In the genomic region with DNA sequence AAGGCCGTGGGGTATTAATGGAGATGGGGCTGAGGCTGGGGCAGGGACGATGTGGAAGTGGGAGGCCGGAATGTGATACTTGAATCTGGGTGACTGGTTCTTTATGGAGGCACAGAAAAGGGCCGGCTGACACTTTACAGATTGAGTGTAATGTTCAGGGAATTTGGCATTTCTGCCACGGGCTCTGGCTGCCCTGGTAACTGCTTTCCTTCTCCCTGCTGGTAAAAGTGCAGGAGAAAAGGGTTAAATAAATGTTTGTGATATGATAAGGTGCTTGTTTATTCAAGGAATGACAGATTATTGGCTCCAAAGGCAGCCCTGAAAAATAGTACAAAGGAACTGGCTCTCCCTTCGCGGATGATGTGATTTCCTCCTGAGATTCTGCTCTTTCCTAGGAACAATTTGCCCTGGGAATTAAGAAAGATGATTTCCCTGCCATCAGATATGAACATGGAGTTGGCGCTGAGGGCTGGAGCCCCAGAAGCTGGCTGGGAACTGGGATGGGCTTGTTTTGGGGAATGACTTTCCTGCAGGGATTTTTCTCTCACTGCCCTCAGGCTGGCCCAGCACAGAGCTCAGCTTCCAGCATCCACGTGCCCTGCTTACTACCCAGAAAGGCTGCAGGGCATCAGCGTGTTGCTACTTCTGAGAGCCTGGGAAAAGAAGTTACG, we compare ENCODE assay signal across 13 cellular contexts. TPM values are rescaled to one million over a fixed set of nuclear protein-coding genes. Genes with fewer than 3 reads are reported as not detected.
DNase-seq lines count a peak whose midpoint lies in the region; ATAC-seq and TF ChIP-seq lines count a peak whose summit lies in the region.
"Had no signal": no experiment of that assay in that cellular context is flagged by ENCODE, and none has a peak within 500 bp of the region (broad histone marks: within the 10 kb centered on the region; RNA-seq: fewer than 3 reads in every experiment).

No MANE protein-coding gene starts in this region.

- H3K4me1 Mint-ChIP-seq in osteocyte (ENCODE audit: unreplicated experiment): peaks cover 68% of the 10 kb centered on the region

- no peak overlapping the region for H3K4me3 ChIP-seq in heart left ventricle
- H3K4me3 ChIP-seq in transverse colon: no peak overlapping the region
- H3K4me3 ChIP-seq: prostate gland had no signal

- H3K36me3 Mint-ChIP-seq in osteocyte (ENCODE audit: unreplicated experiment): no peaks in the 10 kb centered on the region

- intact Hi-C loops in heart left ventricle (cut with DNase I) (loop anchor here in 8 of 10 donors (2.0 to 10.0 kb wide), 10 partner anchors 77 to 303 kb away; a partner anchor contains a TSS), transverse colon (cut with DNase I; ENCODE audit: low total_unique reads) (no loop called here)

- H3K4me1 ChIP-seq in heart left ventricle (peaks cover 0 to 60% (median 49%) of the 10 kb centered on the region in 12 donors), transverse colon (peaks cover 7 to 41% (median 16%) of the 10 kb centered on the region in 4 donors)

- H3K27me3 ChIP-seq in heart left ventricle (no peaks in the 10 kb centered on the region), transverse colon (no peaks in the 10 kb centered on the region)

- TF ChIP-seq CTCF in C4-2B (conservative IDR thresholded peaks at IDR 0.05) (no peak), VCaP (conservative IDR thresholded peaks at IDR 0.05) (no peak), heart left ventricle (IDR thresholded peaks at IDR 0.05) (no peak), osteocyte (IDR thresholded peaks at IDR 0.05) (no peak), transverse colon (IDR thresholded peaks at IDR 0.05) (no peak)

- H3K36me3 ChIP-seq in heart left ventricle (no peaks in the 10 kb centered on the region), transverse colon (no peaks in the 10 kb centered on the region)
- H3K36me3 ChIP-seq: prostate gland had no signal

- in situ Hi-C loops in transverse colon (cut with MboI; ENCODE audit: low pct_ligation_motif_present in 1 of 4, low pct_unique_long_range_greater_than_20kb in 1 of 4, low sequenced_read_pairs in 3 of 4): loop anchor here in 1 of 4 donors (25.0 kb wide), 1 partner anchor 92 kb away; no protein-coding TSS in a partner anchor

- no peaks in the 10 kb centered on the region for H3K9me3 Mint-ChIP-seq in osteocyte (ENCODE audit: unreplicated experiment)
- H3K9me3 Mint-ChIP-seq: activated naive CD4-positive, alpha-beta T cell treated with anti-CD3 and anti-CD28 coated beads for 36 hours had no signal

- DNase-seq in heart left ventricle: peak in 2 of 5 donors; percentile 48 to 57
- DNase-seq in osteocyte (ENCODE audit: extremely low spot score, unreplicated experiment): no peak
- DNase-seq in transverse colon: no peak
- DNase-seq in T-helper 1 cell: no peak
- no peak for DNase-seq in NCI-H1092 (lab: John Stamatoyannopoulos, UW)
- DNase-seq in globus pallidus (ENCODE audit: low spot score): no peak
- DNase-seq: activated naive CD4-positive, alpha-beta T cell treated with anti-CD3 and anti-CD28 coated beads for 36 hours; H7 had no signal

- peak overlapping the region; percentile 20 for H3K4me3 Mint-ChIP-seq in osteocyte (ENCODE audit: unreplicated experiment)
- H3K4me3 Mint-ChIP-seq: activated naive CD4-positive, alpha-beta T cell treated with anti-CD3 and anti-CD28 coated beads for 36 hours had no signal

- ATAC-seq in heart left ventricle: peak; percentile 15 to 56 (median 26)

- H3K27ac ChIP-seq in C4-2B: peak overlapping the region; percentile 83
- peak overlapping the region; percentile 94 for H3K27ac ChIP-seq in VCaP
- H3K27ac ChIP-seq in heart left ventricle: peak overlapping the region; percentile 58 to 97 (median 85)
- peak overlapping the region in 2 of 4 donors; percentile 11 to 36 for H3K27ac ChIP-seq in transverse colon

- H3K27me3 Mint-ChIP-seq in osteocyte (ENCODE audit: unreplicated experiment): no peaks in the 10 kb centered on the region

- 25 to 27% (median 25%) methylated on average over 11 of the region's 11 CpGs for WGBS in heart left ventricle, 4 donors
- WGBS in transverse colon (ENCODE audit: low coverage in 1 of 2), 2 donors: 28% methylated on average over 11 of the region's 11 CpGs; no CpG with 5 or more reads in 1 of the 2 donors

- TF ChIP-seq EP300 in transverse colon (IDR thresholded peaks at IDR 0.05; ENCODE audit: low read depth): no peak

- peak overlapping the region; percentile 97 for H3K27ac Mint-ChIP-seq in osteocyte (ENCODE audit: unreplicated experiment)
- H3K27ac Mint-ChIP-seq: activated naive CD4-positive, alpha-beta T cell treated with anti-CD3 and anti-CD28 coated beads for 36 hours had no signal

- H3K9me3 ChIP-seq in heart left ventricle: no peaks in the 10 kb centered on the region
- no peaks in the 10 kb centered on the region for H3K9me3 ChIP-seq in transverse colon
- H3K9me3 ChIP-seq: prostate gland had no signal

- TF ChIP-seq POLR2A in heart left ventricle (IDR thresholded peaks at IDR 0.05): no peak
- no peak for TF ChIP-seq POLR2A in transverse colon (IDR thresholded peaks at IDR 0.05)

RNA-seq across cellular contexts. Expression of a gene that starts 52.9 kb away (rescaled TPM):
- total RNA-seq in heart left ventricle: not detected
- under 1 TPM in 1 of 2 donors, not detected in 1; 0.03 TPM for polyA plus RNA-seq in heart left ventricle
- total RNA-seq in osteocyte: not detected in 2 replicates
- total RNA-seq in transverse colon: not detected
- total RNA-seq: activated naive CD4-positive, alpha-beta T cell treated with anti-CD3 and anti-CD28 coated beads for 36 hours; H7; kidney epithelial cell; SK-MEL-5 had no signal
